ENCODE assay signal across 11 cellular contexts in genomic region chr17:35713069-35713728, GRCh38. TPM values are rescaled to one million over a fixed set of nuclear protein-coding genes. Genes with fewer than 3 reads are reported as not detected.
DNase-seq lines count a peak whose midpoint lies in the region; ATAC-seq and TF ChIP-seq lines count a peak whose summit lies in the region.
"Had no signal": no experiment of that assay in that cellular context is flagged by ENCODE, and none has a peak within 500 bp of the region (broad histone marks: within the 10 kb centered on the region; RNA-seq: fewer than 3 reads in every experiment).

No MANE protein-coding gene starts in this region.

- H3K27ac ChIP-seq in ascending aorta (peak overlapping the region; percentile 74 to 85), skeletal muscle tissue (ENCODE audit: low read depth, low read length) (peak overlapping the region; percentile 85)

- CTCF ChIA-PET in activated naive CD4-positive, alpha-beta T cell treated with anti-CD3 and anti-CD28 coated beads, Interleukin-2, amount 10 ng/mL, durations not matched to agents 7 days and 5 days (lab: Charles Lee), result interaction anchor here (0.6 kb wide), 1 partner anchor 71 kb away, joined by 3 read pairs; no protein-coding TSS in a partner anchor

- peak overlapping the region; percentile 57 for H3K9ac ChIP-seq in skeletal muscle tissue (ENCODE audit: low read depth in 1 of 3, low read length in 3 of 3)

- ATAC-seq in GM18873 (IDR thresholded peaks at IDR 0.05; ENCODE audit: low FRiP score, unreplicated experiment) (no peak), GM18511 (IDR thresholded peaks at IDR 0.05; ENCODE audit: unreplicated experiment) (no peak), GM19035 (IDR thresholded peaks at IDR 0.05; ENCODE audit: unreplicated experiment) (no peak)

- no peaks in the 10 kb centered on the region for H3K27me3 Mint-ChIP-seq in HFFc6 (ENCODE audit: insufficient read depth)
- no peaks in the 10 kb centered on the region for H3K27me3 Mint-ChIP-seq in activated naive CD4-positive, alpha-beta T cell treated with anti-CD3 and anti-CD28 coated beads, Interleukin-2, amount 10 ng/mL, durations not matched to agents 7 days and 5 days
- H3K27me3 Mint-ChIP-seq: stimulated activated naive CD8-positive, alpha-beta T cell treated with anti-CD3 and anti-CD28 coated beads, Interleukin-15, Interleukin-2, amounts not matched to agents 100 ng/mL and 50 ng/mL, for 24 hours had no signal

- H3K4me3 ChIP-seq in ascending aorta (peak overlapping the region in 1 of 2 donors; percentile 14), skeletal muscle tissue (ENCODE audit: low read length in 3 of 3) (peak overlapping the region in 2 of 3 donors; percentile 0 to 44)

- TF ChIP-seq CTCF in HFFc6 (IDR thresholded peaks at IDR 0.05), result no peak
- TF ChIP-seq CTCF in ascending aorta (IDR thresholded peaks at IDR 0.05), result no peak

- H3K36me3 ChIP-seq in ascending aorta (peaks cover 15 to 35% of the 10 kb centered on the region in 2 donors), skeletal muscle tissue (ENCODE audit: control insufficient read depth in 3 of 3, insufficient read depth in 3 of 3, low read length in 3 of 3) (peaks cover 3 to 21% (median 10%) of the 10 kb centered on the region in 3 donors)

- peaks cover 10% of the 10 kb centered on the region for H3K4me1 Mint-ChIP-seq in HFFc6 (ENCODE audit: low read depth)
- peaks cover 16% of the 10 kb centered on the region for H3K4me1 Mint-ChIP-seq in activated naive CD4-positive, alpha-beta T cell treated with anti-CD3 and anti-CD28 coated beads, Interleukin-2, amount 10 ng/mL, durations not matched to agents 7 days and 5 days

- intact Hi-C loops in ascending aorta (cut with DNase I), result loop anchor here (1.0 to 10.0 kb wide), 2 partner anchors 96 to 278 kb away; partner anchors contain the start of genes SLFN12 and TAF15

- peaks cover 10% of the 10 kb centered on the region for H3K36me3 Mint-ChIP-seq in HFFc6 (ENCODE audit: low read depth)
- H3K36me3 Mint-ChIP-seq in activated naive CD4-positive, alpha-beta T cell treated with anti-CD3 and anti-CD28 coated beads, Interleukin-2, amount 10 ng/mL, durations not matched to agents 7 days and 5 days, result peaks cover 33% of the 10 kb centered on the region

- no peak overlapping the region for H3K27ac Mint-ChIP-seq in HFFc6
- no peak overlapping the region for H3K27ac Mint-ChIP-seq in activated naive CD4-positive, alpha-beta T cell treated with anti-CD3 and anti-CD28 coated beads, Interleukin-2, amount 10 ng/mL, durations not matched to agents 7 days and 5 days
- H3K27ac Mint-ChIP-seq: stimulated activated naive CD8-positive, alpha-beta T cell treated with anti-CD3 and anti-CD28 coated beads, Interleukin-15, Interleukin-2, amounts not matched to agents 100 ng/mL and 50 ng/mL, for 24 hours had no signal

- DNase-seq in HFFc6 (peak; percentile 88), ascending aorta (ENCODE audit: low spot score in 2 of 2) (peak; percentile 37 to 91), iris pigment epithelial cell (ENCODE audit: low read depth) (peak; percentile 97)
- no peak for DNase-seq in activated naive CD4-positive, alpha-beta T cell treated with anti-CD3 and anti-CD28 coated beads, Interleukin-2, amount 10 ng/mL, durations not matched to agents 7 days and 5 days
- DNase-seq: head of caudate nucleus, posterior cingulate gyrus had no signal

- H3K9me3 Mint-ChIP-seq in HFFc6, result no peaks in the 10 kb centered on the region
- H3K9me3 Mint-ChIP-seq in activated naive CD4-positive, alpha-beta T cell treated with anti-CD3 and anti-CD28 coated beads, Interleukin-2, amount 10 ng/mL, durations not matched to agents 7 days and 5 days, result no peaks in the 10 kb centered on the region
- H3K9me3 Mint-ChIP-seq: stimulated activated naive CD8-positive, alpha-beta T cell treated with anti-CD3 and anti-CD28 coated beads, Interleukin-15, Interleukin-2, amounts not matched to agents 100 ng/mL and 50 ng/mL, for 24 hours had no signal

- H3K27me3 ChIP-seq in ascending aorta (no peaks in the 10 kb centered on the region), skeletal muscle tissue (ENCODE audit: control insufficient read depth in 3 of 3, insufficient read depth in 3 of 3, low read length in 3 of 3) (no peaks in the 10 kb centered on the region)

- H3K4me1 ChIP-seq in ascending aorta, result peaks cover 12 to 41% of the 10 kb centered on the region in 2 donors
- peaks cover 40 to 54% (median 46%) of the 10 kb centered on the region in 3 donors for H3K4me1 ChIP-seq in skeletal muscle tissue (ENCODE audit: control insufficient read depth in 3 of 3, insufficient read depth in 3 of 3, low read length in 3 of 3)

- H3K4me3 Mint-ChIP-seq in HFFc6, result no peak overlapping the region
- H3K4me3 Mint-ChIP-seq in activated naive CD4-positive, alpha-beta T cell treated with anti-CD3 and anti-CD28 coated beads, Interleukin-2, amount 10 ng/mL, durations not matched to agents 7 days and 5 days, result no peak overlapping the region
- H3K4me3 Mint-ChIP-seq: stimulated activated naive CD8-positive, alpha-beta T cell treated with anti-CD3 and anti-CD28 coated beads, Interleukin-15, Interleukin-2, amounts not matched to agents 100 ng/mL and 50 ng/mL, for 24 hours had no signal

- no peaks in the 10 kb centered on the region for H3K9me3 ChIP-seq in ascending aorta
- H3K9me3 ChIP-seq in skeletal muscle tissue (ENCODE audit: control insufficient read depth in 3 of 3, low read length in 3 of 3), result no peaks in the 10 kb centered on the region

RNA-seq across cellular contexts. Expression of gene RASL10B, which starts 18.2 kb away (rescaled TPM):
- 1 to 10 TPM; 1.7 to 5.0 (median 1.8) TPM for total RNA-seq in HFFc6 (2021; fragmentation: NEBNext Ultra II Directional; extraction: Animal tissue kit (Norgen Biotek cat#: 25700))
- total RNA-seq in ascending aorta, result 9.9 TPM
- total RNA-seq in skeletal muscle tissue, result 1.6 TPM

RNA-seq across cellular contexts. Expression of gene GAS2L2, which starts 39.8 kb away (rescaled TPM):
- total RNA-seq in HFFc6 (2021; fragmentation: NEBNext Ultra II Directional; extraction: Animal tissue kit (Norgen Biotek cat#: 25700)), result not detected
- not detected for total RNA-seq in ascending aorta
- total RNA-seq in skeletal muscle tissue, result not detected

RNA-seq across cellular contexts. Expression of gene C17orf50, which starts 47.5 kb away (rescaled TPM):
- not detected for total RNA-seq in HFFc6 (2021; fragmentation: NEBNext Ultra II Directional; extraction: Animal tissue kit (Norgen Biotek cat#: 25700))
- not detected for total RNA-seq in ascending aorta
- total RNA-seq in skeletal muscle tissue, result not detected
